2 cellular contexts compared by ENCODE assay signal in the genomic region with DNA sequence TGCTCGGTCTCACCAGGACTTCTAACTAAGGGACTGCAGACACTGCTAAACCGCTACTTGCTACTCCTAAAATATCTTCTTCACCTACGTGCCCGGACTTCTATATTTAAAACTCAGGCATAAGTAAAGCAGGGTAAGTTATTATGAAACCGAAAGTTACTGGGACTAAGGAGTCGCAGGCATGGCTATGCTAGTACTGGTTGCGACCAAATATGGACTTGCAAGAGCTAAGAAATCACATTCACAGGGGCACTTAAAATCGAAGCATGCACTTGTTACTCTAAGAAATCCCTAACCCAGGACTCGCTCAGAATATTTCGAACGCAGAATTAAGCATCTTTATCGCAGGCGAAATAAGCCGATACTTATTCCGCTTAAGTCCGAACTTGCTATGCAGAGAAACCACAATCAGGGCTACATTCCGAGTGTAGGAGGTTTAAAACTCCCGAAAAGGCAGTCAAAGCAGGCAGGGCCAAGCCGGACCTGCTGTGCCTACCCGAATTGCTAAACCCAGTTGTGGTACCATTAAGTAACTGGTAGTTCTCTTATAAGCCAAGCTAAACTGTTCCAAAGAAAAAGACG.
TF ChIP-seq lines count a peak whose summit lies in the region.

No MANE protein-coding gene starts in this region.

TF ChIP-seq in liver, 16 proteins besides CTCF, POLR2A, EP300 and RAD21 (continued from another document):
- TF ChIP-seq ZBTB33 (IDR thresholded peaks at IDR 0.05) (no peak), TAF1 (conservative IDR thresholded peaks at IDR 0.05) (no peak), JUND (IDR thresholded peaks at IDR 0.05) (no peak), HNF4A (conservative IDR thresholded peaks at IDR 0.05) (no peak), ATF3 (IDR thresholded peaks at IDR 0.05) (no peak), RXRA (IDR thresholded peaks at IDR 0.05) (no peak), YY1 (IDR thresholded peaks at IDR 0.05) (no peak), FOXA1 (IDR thresholded peaks at IDR 0.05) (no peak), GABPA (IDR thresholded peaks at IDR 0.05 in 1 of 2, conservative IDR thresholded peaks at IDR 0.05 in 1 of 2) (no peak), EGR1 (IDR thresholded peaks at IDR 0.05; ENCODE audit: low read depth in 2 of 2) (no peak)
- TF ChIP-seq, protein P1, sequence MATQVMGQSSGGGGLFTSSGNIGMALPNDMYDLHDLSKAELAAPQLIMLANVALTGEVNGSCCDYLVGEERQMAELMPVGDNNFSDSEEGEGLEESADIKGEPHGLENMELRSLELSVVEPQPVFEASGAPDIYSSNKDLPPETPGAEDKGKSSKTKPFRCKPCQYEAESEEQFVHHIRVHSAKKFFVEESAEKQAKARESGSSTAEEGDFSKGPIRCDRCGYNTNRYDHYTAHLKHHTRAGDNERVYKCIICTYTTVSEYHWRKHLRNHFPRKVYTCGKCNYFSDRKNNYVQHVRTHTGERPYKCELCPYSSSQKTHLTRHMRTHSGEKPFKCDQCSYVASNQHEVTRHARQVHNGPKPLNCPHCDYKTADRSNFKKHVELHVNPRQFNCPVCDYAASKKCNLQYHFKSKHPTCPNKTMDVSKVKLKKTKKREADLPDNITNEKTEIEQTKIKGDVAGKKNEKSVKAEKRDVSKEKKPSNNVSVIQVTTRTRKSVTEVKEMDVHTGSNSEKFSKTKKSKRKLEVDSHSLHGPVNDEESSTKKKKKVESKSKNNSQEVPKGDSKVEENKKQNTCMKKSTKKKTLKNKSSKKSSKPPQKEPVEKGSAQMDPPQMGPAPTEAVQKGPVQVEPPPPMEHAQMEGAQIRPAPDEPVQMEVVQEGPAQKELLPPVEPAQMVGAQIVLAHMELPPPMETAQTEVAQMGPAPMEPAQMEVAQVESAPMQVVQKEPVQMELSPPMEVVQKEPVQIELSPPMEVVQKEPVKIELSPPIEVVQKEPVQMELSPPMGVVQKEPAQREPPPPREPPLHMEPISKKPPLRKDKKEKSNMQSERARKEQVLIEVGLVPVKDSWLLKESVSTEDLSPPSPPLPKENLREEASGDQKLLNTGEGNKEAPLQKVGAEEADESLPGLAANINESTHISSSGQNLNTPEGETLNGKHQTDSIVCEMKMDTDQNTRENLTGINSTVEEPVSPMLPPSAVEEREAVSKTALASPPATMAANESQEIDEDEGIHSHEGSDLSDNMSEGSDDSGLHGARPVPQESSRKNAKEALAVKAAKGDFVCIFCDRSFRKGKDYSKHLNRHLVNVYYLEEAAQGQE (IDR thresholded peaks at IDR 0.05): no peak

TF ChIP-seq in HepG2, 621 proteins besides CTCF, POLR2A, EP300 and RAD21 (continued from another document):
- TF ChIP-seq PBX2 (CRISPR knock-in tag; IDR thresholded peaks at IDR 0.05): no peak
